ENCODE assay signal across 1 cellular context in genomic region chr6:166601956-166602355, GRCh38.
TF ChIP-seq lines count a peak whose summit lies in the region.

No MANE protein-coding gene starts in this region.

TF ChIP-seq in H1, 55 proteins besides CTCF, POLR2A, EP300 and RAD21:
- no peak for TF ChIP-seq BRCA1 (IDR thresholded peaks at IDR 0.05; ENCODE audit: low read depth, low read length)
- TF ChIP-seq YY1 (IDR thresholded peaks at IDR 0.05; ENCODE audit: low read depth, low read length), result no peak
- no peak for TF ChIP-seq MAFK (IDR thresholded peaks at IDR 0.05; ENCODE audit: low read depth, low read length)
- TF ChIP-seq ASH2L (IDR thresholded peaks at IDR 0.05; ENCODE audit: low read length), result no peak
- no peak for TF ChIP-seq CBX5 (IDR thresholded peaks at IDR 0.05; ENCODE audit: low read depth, low read length)
- no peak for TF ChIP-seq GABPA (IDR thresholded peaks at IDR 0.05; ENCODE audit: borderline replicate concordance, insufficient read depth, low read length)
- no peak for TF ChIP-seq KDM5A (IDR thresholded peaks at IDR 0.05; ENCODE audit: low read length)
- no peak for TF ChIP-seq POLR2AphosphoS5 (IDR thresholded peaks at IDR 0.05; ENCODE audit: low read depth, low read length)
- no peak for TF ChIP-seq TBP (IDR thresholded peaks at IDR 0.05; ENCODE audit: low read depth, low read length)
- no peak for TF ChIP-seq CBX8 (IDR thresholded peaks at IDR 0.05; ENCODE audit: borderline replicate concordance, low read depth, low read length)
- TF ChIP-seq FOSL1 (IDR thresholded peaks at IDR 0.05; ENCODE audit: insufficient read depth, low read depth, low read length), result no peak
- TF ChIP-seq RBBP5 (IDR thresholded peaks at IDR 0.05; ENCODE audit: borderline replicate concordance, low read depth, low read length), result no peak
- TF ChIP-seq CTBP2 (IDR thresholded peaks at IDR 0.05; ENCODE audit: borderline replicate concordance, insufficient read depth, insufficient read length, low read length), result no peak
- TF ChIP-seq GTF2F1 (IDR thresholded peaks at IDR 0.05; ENCODE audit: borderline replicate concordance, low read depth, low read length), result no peak
- no peak for TF ChIP-seq RFX5 (IDR thresholded peaks at IDR 0.05; ENCODE audit: borderline replicate concordance, low read depth, low read length)
